In genomic region chr3:158731938-158732855, GRCh38 we compare ENCODE assay signal across 9 cellular contexts. TPM values are rescaled to one million over a fixed set of nuclear protein-coding genes. Genes with fewer than 3 reads are reported as not detected.
A peak's percentile ranks its signal among the peaks of the same experiment; 100 is the strongest.
DNase-seq lines count a peak whose midpoint lies in the region; ATAC-seq and TF ChIP-seq lines count a peak whose summit lies in the region.
"Had no signal": no experiment of that assay in that cellular context is flagged by ENCODE, and none has a peak within 500 bp of the region (broad histone marks: within the 10 kb centered on the region; RNA-seq: fewer than 3 reads in every experiment).

Gene RARRES1 (minus strand): TSS chr3:158732457. CDS start chr3:158732415, 42 bp downstream.

- peaks cover 2 to 3% of the 10 kb centered on the region in 2 donors for H3K36me3 Mint-ChIP-seq in activated T-cell treated with anti-CD3 and anti-CD28 coated beads, Interleukin-2, amount 50 U/mL, for 72 hours (ENCODE audit: insufficient read depth in 2 of 2)
- H3K36me3 Mint-ChIP-seq in natural killer cell = no peaks in the 10 kb centered on the region

- H3K27me3 Mint-ChIP-seq in activated T-cell treated with anti-CD3 and anti-CD28 coated beads, Interleukin-2, amount 50 U/mL, for 72 hours (ENCODE audit: low read depth) = no peaks in the 10 kb centered on the region
- no peaks in the 10 kb centered on the region for H3K27me3 Mint-ChIP-seq in natural killer cell (ENCODE audit: low read depth in 2 of 2)

- peak within 1 kb of the TSS; percentile 59 for H3K4me3 ChIP-seq in fibroblast of pulmonary artery (replicated peaks; ENCODE audit: low read depth, low read length)
- H3K4me3 ChIP-seq in transverse colon = peak within 1 kb of the TSS; percentile 44 to 70 (median 65)

- WGBS in transverse colon (ENCODE audit: low coverage in 1 of 2), 2 donors = 4% methylated on average over 46 of the region's 101 CpGs; no CpG with 5 or more reads in 1 of the 2 donors

- peak within 1 kb of the TSS; percentile 75 to 84 (median 76) for H3K27ac ChIP-seq in transverse colon

- intact Hi-C loops in natural killer cell (cut with micrococcal nuclease) (no loop called here), transverse colon (cut with DNase I; ENCODE audit: low total_unique reads) (no loop called here)

- H3K27me3 ChIP-seq in transverse colon = no peaks in the 10 kb centered on the region

- no peaks in the 10 kb centered on the region for H3K36me3 ChIP-seq in transverse colon

- in situ Hi-C loops in transverse colon (cut with MboI; ENCODE audit: low pct_ligation_motif_present in 1 of 4, low pct_unique_long_range_greater_than_20kb in 1 of 4, low sequenced_read_pairs in 3 of 4) = loop anchor here in 1 of 4 donors (10.0 kb wide), 1 partner anchor 53 kb away; no protein-coding TSS in a partner anchor

- peaks cover 0 to 2% of the 10 kb centered on the region in 2 donors for H3K9me3 Mint-ChIP-seq in activated T-cell treated with anti-CD3 and anti-CD28 coated beads, Interleukin-2, amount 50 U/mL, for 72 hours
- no peaks in the 10 kb centered on the region for H3K9me3 Mint-ChIP-seq in natural killer cell

- H3K4me3 Mint-ChIP-seq in activated T-cell treated with anti-CD3 and anti-CD28 coated beads, Interleukin-2, amount 50 U/mL, for 72 hours = peak within 1 kb of the TSS; percentile 68 to 73
- peak within 1 kb of the TSS; percentile 80 for H3K4me3 Mint-ChIP-seq in natural killer cell

- peak; percentile 69 for ATAC-seq in GM21619 (IDR thresholded peaks at IDR 0.05; ENCODE audit: unreplicated experiment)
- peak; percentile 88 to 90 for ATAC-seq in activated T-cell treated with anti-CD3 and anti-CD28 coated beads, Interleukin-2, amount 50 U/mL, for 72 hours (replicated peaks in 1 of 2)
- ATAC-seq in natural killer cell = peak; percentile 71 to 80 (median 76)

- no peak within 1 kb of the TSS for H3K27ac Mint-ChIP-seq in activated T-cell treated with anti-CD3 and anti-CD28 coated beads, Interleukin-2, amount 50 U/mL, for 72 hours
- H3K27ac Mint-ChIP-seq in natural killer cell = no peak within 1 kb of the TSS

- H3K9me3 ChIP-seq in transverse colon = no peaks in the 10 kb centered on the region

- no peak for TF ChIP-seq EP300 in transverse colon (IDR thresholded peaks at IDR 0.05; ENCODE audit: low read depth)

- H3K4me1 Mint-ChIP-seq in activated T-cell treated with anti-CD3 and anti-CD28 coated beads, Interleukin-2, amount 50 U/mL, for 72 hours (ENCODE audit: low read depth) = peaks cover 11% of the 10 kb centered on the region
- peaks cover 16 to 17% of the 10 kb centered on the region in 2 donors for H3K4me1 Mint-ChIP-seq in natural killer cell

- DNase-seq in GM10266 (ENCODE audit: extremely low spot score) (peak; percentile 82), M059J (ENCODE audit: low read depth) (peak; percentile 50), fibroblast of pulmonary artery (ENCODE audit: low read depth) (peak; percentile 58), natural killer cell (peak; percentile 21), transverse colon (peak; percentile 75), NCI-H1930 (lab: John Stamatoyannopoulos, UW) (no peak)
- peak; percentile 64 to 68 for DNase-seq in activated T-cell treated with anti-CD3 and anti-CD28 coated beads, Interleukin-2, amount 50 U/mL, for 72 hours

- TF ChIP-seq CTCF in GM10266 (IDR thresholded peaks at IDR 0.05; ENCODE audit: control insufficient read depth, insufficient read depth, low read depth, missing control alignments) (peak; percentile 15), fibroblast of pulmonary artery (IDR thresholded peaks at IDR 0.05; ENCODE audit: low read length, missing control alignments) (no peak), natural killer cell (IDR thresholded peaks at IDR 0.05) (no peak), transverse colon (IDR thresholded peaks at IDR 0.05) (no peak)

- peak; percentile 13 for TF ChIP-seq POLR2A in transverse colon (IDR thresholded peaks at IDR 0.05)

- H3K4me1 ChIP-seq in transverse colon = peaks cover 15 to 34% (median 22%) of the 10 kb centered on the region in 4 donors

RNA-seq across cellular contexts. Expression of gene RARRES1, which starts in this region (rescaled TPM):
- 1.8 and 3.7 TPM in 2 replicates for total RNA-seq in M059J (2014; rRNA removed; shearing (Covaris generic))
- total RNA-seq in activated T-cell treated with anti-CD3 and anti-CD28 coated beads, Interleukin-2, amount 50 U/mL, for 72 hours = under 1 TPM in 1 of 2 donors, not detected in 1; 0.41 TPM
- not detected for total RNA-seq in natural killer cell
- 10 to 100 TPM in 2 of 4 donors, 1 to 10 TPM in 2; 3.4 to 71.5 (median 30.2) TPM for total RNA-seq in transverse colon
- total RNA-seq: T-helper 1 cell treated with Interleukin-12 subunit alpha and Interleukin-12 subunit beta and Interleukin-4 antibody, amounts not matched to agents 30 ng/mL and 1 ng/mL, for 36 hours had no signal

Comparison
In these comparisons a context has a peak if more than half of its experiments do, and no peak if none do; other contexts are left out.
1. Peak in DNase-seq and ATAC-seq in activated T-cell treated with anti-CD3 and anti-CD28 coated beads, Interleukin-2, amount 50 U/mL, for 72 hours; RNA of the gene not detected or under 1 TPM.
2. Peak in DNase-seq and ATAC-seq in natural killer cell; RNA of the gene not detected or under 1 TPM.
3. DNase-seq: peak in GM10266 (single experiment), M059J (single experiment), fibroblast of pulmonary artery (single experiment) and transverse colon (single experiment); none in NCI-H1930 (0 of 2).
4. Peak in every context shown above with its lines, with median percentiles within 50 percentile points of each other: ATAC-seq.